10 cellular contexts compared by ENCODE assay signal in the genomic region with DNA sequence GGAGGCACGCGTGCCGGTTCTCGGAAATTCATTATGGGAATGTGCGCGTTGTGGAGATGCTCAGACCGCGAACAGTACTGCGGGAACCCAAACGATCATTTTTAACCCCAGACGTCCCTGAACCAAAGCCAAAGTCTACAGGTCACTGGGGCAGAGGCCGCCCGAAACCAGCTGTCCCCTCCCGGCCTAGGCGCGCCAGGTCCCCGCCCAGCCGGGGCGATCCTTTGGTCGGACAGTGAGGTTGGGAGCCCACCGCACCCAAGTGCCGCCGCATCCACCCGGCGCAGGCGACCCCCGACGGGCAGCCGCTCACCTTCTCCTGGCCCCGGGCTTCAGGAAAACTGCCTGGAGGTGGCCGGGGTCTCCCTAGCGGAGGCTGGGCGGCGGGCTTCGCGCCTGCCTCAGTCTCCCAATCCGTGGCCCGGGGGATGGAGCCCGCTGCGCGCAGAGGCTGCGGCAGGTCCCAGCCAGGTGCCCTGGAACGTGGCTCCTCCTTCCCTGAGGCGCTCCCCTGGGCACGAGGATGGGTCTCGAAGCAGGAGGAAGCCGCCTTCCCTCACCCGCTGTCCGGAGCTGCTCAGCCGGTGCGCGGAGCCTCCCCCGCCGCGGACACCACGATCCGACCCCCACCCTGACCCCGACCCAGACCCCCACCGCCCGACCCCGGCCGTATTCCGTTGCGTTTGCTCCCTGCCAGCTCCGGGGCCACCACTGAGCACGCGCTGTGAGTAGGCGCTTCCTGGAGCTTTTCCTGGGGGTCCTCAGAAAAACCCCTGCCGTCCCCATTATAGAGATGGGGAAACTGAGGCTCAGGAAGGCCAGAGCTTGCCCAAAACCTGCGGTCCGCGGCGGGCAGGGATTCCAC. TPM values are rescaled to one million over a fixed set of nuclear protein-coding genes. Genes with fewer than 3 reads are reported as not detected.
DNase-seq lines count a peak whose midpoint lies in the region; ATAC-seq and TF ChIP-seq lines count a peak whose summit lies in the region.
"Had no signal": no experiment of that assay in that cellular context is flagged by ENCODE, and none has a peak within 500 bp of the region (broad histone marks: within the 10 kb centered on the region; RNA-seq: fewer than 3 reads in every experiment).

No MANE protein-coding gene starts in this region.

- peak overlapping the region; percentile 75 for H3K27ac Mint-ChIP-seq in T-helper 2 cell treated with Interferon-gamma antibody and Interleukin-4, amounts not matched to agents 5 μg/mL and 100 μg/mL, for 36 hours
- peak overlapping the region; percentile 15 for H3K27ac Mint-ChIP-seq in activated T-cell treated with anti-CD3 and anti-CD28 coated beads, Interleukin-2, amount 50 U/mL, for 72 hours
- peak overlapping the region; percentile 86 to 95 (median 88) for H3K27ac Mint-ChIP-seq in immature natural killer cell

- H3K27me3 ChIP-seq in suprapubic skin, result peaks cover 61% of the 10 kb centered on the region

- H3K36me3 ChIP-seq in suprapubic skin, result no peaks in the 10 kb centered on the region
- H3K36me3 ChIP-seq: adrenal gland had no signal

- H3K4me1 ChIP-seq in suprapubic skin, result peaks cover 52% of the 10 kb centered on the region

- no peak for TF ChIP-seq EP300 in suprapubic skin (IDR thresholded peaks at IDR 0.05)

- H3K27me3 Mint-ChIP-seq in T-helper 2 cell treated with Interferon-gamma antibody and Interleukin-4, amounts not matched to agents 5 μg/mL and 100 μg/mL, for 36 hours (ENCODE audit: low read depth), result no peaks in the 10 kb centered on the region
- H3K27me3 Mint-ChIP-seq in activated T-cell treated with anti-CD3 and anti-CD28 coated beads, Interleukin-2, amount 50 U/mL, for 72 hours (ENCODE audit: low read depth), result no peaks in the 10 kb centered on the region
- H3K27me3 Mint-ChIP-seq in immature natural killer cell (ENCODE audit: low read depth in 3 of 3), result peaks cover 0 to 6% (median 4%) of the 10 kb centered on the region in 3 donors

- no peaks in the 10 kb centered on the region for H3K9me3 ChIP-seq in suprapubic skin
- H3K9me3 ChIP-seq: adrenal gland had no signal

- 2% methylated on average over 17 of the region's 73 CpGs for WGBS in suprapubic skin

- ATAC-seq in activated T-cell treated with anti-CD3 and anti-CD28 coated beads, Interleukin-2, amount 50 U/mL, for 72 hours (replicated peaks in 1 of 2), result no peak
- ATAC-seq in GM19467 (IDR thresholded peaks at IDR 0.05; ENCODE audit: unreplicated experiment), result no peak

- H3K4me3 ChIP-seq in suprapubic skin, result peak overlapping the region; percentile 48

- H3K4me3 Mint-ChIP-seq in T-helper 2 cell treated with Interferon-gamma antibody and Interleukin-4, amounts not matched to agents 5 μg/mL and 100 μg/mL, for 36 hours, result peak overlapping the region; percentile 83
- peak overlapping the region; percentile 83 to 86 for H3K4me3 Mint-ChIP-seq in activated T-cell treated with anti-CD3 and anti-CD28 coated beads, Interleukin-2, amount 50 U/mL, for 72 hours
- H3K4me3 Mint-ChIP-seq in immature natural killer cell, result peak overlapping the region; percentile 82 to 92 (median 89)

- no peak for DNase-seq in T-helper 2 cell treated with Interferon-gamma antibody and Interleukin-4, amounts not matched to agents 5 μg/mL and 100 μg/mL, for 36 hours (ENCODE audit: low spot score)
- no peak for DNase-seq in T-helper 2 cell
- DNase-seq in activated T-cell treated with anti-CD3 and anti-CD28 coated beads, Interleukin-2, amount 50 U/mL, for 72 hours, result no peak
- peak in 1 of 3 donors; percentile 16 for DNase-seq in immature natural killer cell
- no peak for DNase-seq in suprapubic skin (ENCODE audit: low spot score in 2 of 2)
- DNase-seq in Kasumi-1 (lab: John Stamatoyannopoulos, UW), result no peak
- no peak for DNase-seq in amniotic stem cell (lab: John Stamatoyannopoulos, UW)
- DNase-seq: COR-L47 had no signal

- TF ChIP-seq CTCF in suprapubic skin (IDR thresholded peaks at IDR 0.05), result no peak

- no peaks in the 10 kb centered on the region for H3K36me3 Mint-ChIP-seq in T-helper 2 cell treated with Interferon-gamma antibody and Interleukin-4, amounts not matched to agents 5 μg/mL and 100 μg/mL, for 36 hours (ENCODE audit: low read depth)
- H3K36me3 Mint-ChIP-seq in activated T-cell treated with anti-CD3 and anti-CD28 coated beads, Interleukin-2, amount 50 U/mL, for 72 hours (ENCODE audit: insufficient read depth in 2 of 2), result no peaks in the 10 kb centered on the region
- no peaks in the 10 kb centered on the region for H3K36me3 Mint-ChIP-seq in immature natural killer cell

- TF ChIP-seq POLR2A in suprapubic skin (IDR thresholded peaks at IDR 0.05), result no peak

- peak overlapping the region; percentile 32 for H3K27ac ChIP-seq in suprapubic skin

- H3K4me1 Mint-ChIP-seq in T-helper 2 cell treated with Interferon-gamma antibody and Interleukin-4, amounts not matched to agents 5 μg/mL and 100 μg/mL, for 36 hours (ENCODE audit: low read depth), result peaks cover 38% of the 10 kb centered on the region
- H3K4me1 Mint-ChIP-seq in activated T-cell treated with anti-CD3 and anti-CD28 coated beads, Interleukin-2, amount 50 U/mL, for 72 hours (ENCODE audit: low read depth), result peaks cover 52% of the 10 kb centered on the region
- peaks cover 50 to 52% of the 10 kb centered on the region in 2 donors for H3K4me1 Mint-ChIP-seq in immature natural killer cell

- no peaks in the 10 kb centered on the region for H3K9me3 Mint-ChIP-seq in T-helper 2 cell treated with Interferon-gamma antibody and Interleukin-4, amounts not matched to agents 5 μg/mL and 100 μg/mL, for 36 hours
- no peaks in the 10 kb centered on the region for H3K9me3 Mint-ChIP-seq in activated T-cell treated with anti-CD3 and anti-CD28 coated beads, Interleukin-2, amount 50 U/mL, for 72 hours
- no peaks in the 10 kb centered on the region for H3K9me3 Mint-ChIP-seq in immature natural killer cell

RNA-seq across cellular contexts. Expression of gene SLX9, which starts 8.1 kb away (rescaled TPM):
- total RNA-seq in activated T-cell treated with anti-CD3 and anti-CD28 coated beads, Interleukin-2, amount 50 U/mL, for 72 hours, result 10 to 100 TPM; 38.7 to 48.9 TPM
- polyA plus RNA-seq in immature natural killer cell, result 10 to 100 TPM in 2 of 3 donors, 1 to 10 TPM in 1; 7.1 to 12.4 (median 11.3) TPM
- total RNA-seq in suprapubic skin, result 10 to 100 TPM; 13.4 to 16.9 (median 14.4) TPM

RNA-seq across cellular contexts. Expression of gene ITGB2, which starts 11.0 kb away (rescaled TPM):
- 100 to 1,000 TPM; 248 to 287 TPM for total RNA-seq in activated T-cell treated with anti-CD3 and anti-CD28 coated beads, Interleukin-2, amount 50 U/mL, for 72 hours
- 1,000 to 10,000 TPM; 1,416 to 2,161 (median 1,452) TPM for polyA plus RNA-seq in immature natural killer cell
- total RNA-seq in suprapubic skin, result 10 to 100 TPM; 11.2 to 18.8 (median 15.3) TPM

RNA-seq across cellular contexts. Expression of gene PTTG1IP, which starts 58.2 kb away (rescaled TPM):
- total RNA-seq in activated T-cell treated with anti-CD3 and anti-CD28 coated beads, Interleukin-2, amount 50 U/mL, for 72 hours, result 10 to 100 TPM; 63.9 to 70.5 TPM
- polyA plus RNA-seq in immature natural killer cell, result 100 to 1,000 TPM in 1 of 3 donors, 10 to 100 TPM in 2; 67.7 to 103 (median 92.9) TPM
- 100 to 1,000 TPM; 114 to 172 (median 143) TPM for total RNA-seq in suprapubic skin

Comparison
In these comparisons a context has a peak if more than half of its experiments do, and no peak if none do; other contexts are left out.
1. H3K27ac Mint-ChIP-seq: peak in every context shown above with its lines; median percentile 88 in immature natural killer cell; 75 in T-helper 2 cell treated with Interferon-gamma antibody and Interleukin-4, amounts not matched to agents 5 μg/mL and 100 μg/mL, for 36 hours; 15 in activated T-cell treated with anti-CD3 and anti-CD28 coated beads, Interleukin-2, amount 50 U/mL, for 72 hours.
2. RNA of gene ITGB2, which starts 11.0 kb away (total RNA-seq): 248 to 287 TPM in activated T-cell treated with anti-CD3 and anti-CD28 coated beads, Interleukin-2, amount 50 U/mL, for 72 hours; 11.2 to 18.8 TPM in suprapubic skin; every median in the first group is over 10 times any median in the second.
3. Peak in every context shown above with its lines, with median percentiles within 50 percentile points of each other: H3K4me3 Mint-ChIP-seq.